In genomic region chr11:33545941-33546340, GRCh38 we compare ENCODE assay signal across 26 cellular contexts.
DNase-seq lines count a peak whose midpoint lies in the region; ATAC-seq and TF ChIP-seq lines count a peak whose summit lies in the region.
"Had no signal": no experiment of that assay in that cellular context is flagged by ENCODE, and none has a peak within 500 bp of the region (broad histone marks: within the 10 kb centered on the region; RNA-seq: fewer than 3 reads in every experiment).

No MANE protein-coding gene starts in this region.

- in situ Hi-C loops in brain microvascular endothelial cell (cut with HindIII; ENCODE audit: low pct_ligation_motif_present, low sequenced_read_pairs), result no loop called here

- H3K36me3 ChIP-seq in brain microvascular endothelial cell (replicated peaks), result peaks cover 2% of the 10 kb centered on the region
- H3K36me3 ChIP-seq: heart left ventricle, SJSA1 had no signal

- peaks cover 51% of the 10 kb centered on the region for H3K36me3 Mint-ChIP-seq in HFFc6 (ENCODE audit: low read depth)

- H3K27me3 Mint-ChIP-seq in HFFc6 (ENCODE audit: insufficient read depth), result no peaks in the 10 kb centered on the region
- H3K27me3 Mint-ChIP-seq: brain had no signal

- H3K27me3 ChIP-seq in AG04450 (ENCODE audit: control insufficient read depth, insufficient read depth, low read length) (no peaks in the 10 kb centered on the region), brain microvascular endothelial cell (replicated peaks) (no peaks in the 10 kb centered on the region)
- H3K27me3 ChIP-seq: SJSA1 had no signal

- DNase-seq in AG04450 (ENCODE audit: low read depth, low spot score) (no peak), HFFc6 (no peak), brain microvascular endothelial cell (no peak), fibroblast of the aortic adventitia (ENCODE audit: low read depth) (peak; percentile 42), COLO668 (lab: John Stamatoyannopoulos, UW; ENCODE audit: unreplicated experiment) (no peak), DMS114 treated with DMSO at 0.1 percent for 48 hours (lab: John Stamatoyannopoulos, UW; ENCODE audit: unreplicated experiment) (no peak), HuH-7 (ENCODE audit: low spot score) (no peak)
- DNase-seq: activated CD4-positive, alpha-beta memory T cell treated with anti-CD3 and anti-CD28 coated beads, Interleukin-2, amount 10 ng/mL, durations not matched to agents 7 days and 5 days; activated naive CD8-positive, alpha-beta T cell treated with anti-CD3 and anti-CD28 coated beads, Interleukin-2, amount 50 U/mL, for 24 hours; C1 segment of cervical spinal cord; Calu3; cortex of kidney; endodermal cell; heart left ventricle; left cardiac atrium; mammary epithelial cell; NCI-H1694 treated with DMSO at 0.1 percent for 48 hours; NCI-H526 treated with DMSO at 0.1 percent for 48 hours; small intestine; stimulated activated CD4-positive, alpha-beta T cell treated with anti-CD3 and anti-CD28 coated beads, Interleukin-2, amount 100 ng/mL, for 24 hours; substantia nigra had no signal

- ATAC-seq in HG03521 (IDR thresholded peaks at IDR 0.05; ENCODE audit: unreplicated experiment), result no peak
- ATAC-seq: activated CD4-positive, CD25-positive, alpha-beta regulatory T cell treated with anti-CD3 and anti-CD28 coated beads, Interleukin-2, amount 50 U/mL, for 24 hours; activated naive CD8-positive, alpha-beta T cell treated with anti-CD3 and anti-CD28 coated beads, Interleukin-2, amount 50 U/mL, for 24 hours; GM23338; heart left ventricle; left cardiac atrium had no signal

- peaks cover 68% of the 10 kb centered on the region for H3K4me1 Mint-ChIP-seq in HFFc6 (ENCODE audit: low read depth)
- H3K4me1 Mint-ChIP-seq: activated naive CD8-positive, alpha-beta T cell treated with anti-CD3 and anti-CD28 coated beads, Interleukin-2, amount 50 U/mL, for 24 hours; brain; GM23338 had no signal

- H3K9me3 Mint-ChIP-seq in HFFc6, result no peaks in the 10 kb centered on the region
- H3K9me3 Mint-ChIP-seq: activated CD4-positive, alpha-beta memory T cell treated with anti-CD3 and anti-CD28 coated beads, Interleukin-2, amount 10 ng/mL, durations not matched to agents 7 days and 5 days; activated naive CD8-positive, alpha-beta T cell treated with anti-CD3 and anti-CD28 coated beads, Interleukin-2, amount 50 U/mL, for 24 hours; brain; endodermal cell; GM23338 had no signal

- H3K27ac ChIP-seq in AG04450 (ENCODE audit: low read depth, low read length) (peak overlapping the region; percentile 11), brain microvascular endothelial cell (peak overlapping the region; percentile 34)
- H3K27ac ChIP-seq: heart left ventricle, SJSA1 had no signal

- CTCF ChIA-PET in AG04450 (lab: Charles Lee), result interaction anchor here (1.6 kb wide), 1 partner anchor 141 kb away, joined by 3 read pairs; no protein-coding TSS in a partner anchor

- H3K27ac Mint-ChIP-seq in HFFc6, result peak overlapping the region; percentile 56
- H3K27ac Mint-ChIP-seq: activated CD4-positive, alpha-beta memory T cell treated with anti-CD3 and anti-CD28 coated beads, Interleukin-2, amount 10 ng/mL, durations not matched to agents 7 days and 5 days; activated naive CD8-positive, alpha-beta T cell treated with anti-CD3 and anti-CD28 coated beads, Interleukin-2, amount 50 U/mL, for 24 hours; brain; endodermal cell; GM23338 had no signal

- H3K9me3 ChIP-seq in AG04450 (ENCODE audit: control insufficient read depth, insufficient read depth, low read length), result no peaks in the 10 kb centered on the region
- H3K9me3 ChIP-seq: heart left ventricle, SJSA1 had no signal

- no peak for TF ChIP-seq CTCF in AG04450 (IDR thresholded peaks at IDR 0.05; ENCODE audit: low read depth, low read length)
- TF ChIP-seq CTCF in HFFc6 (IDR thresholded peaks at IDR 0.05), result no peak
- no peak for TF ChIP-seq CTCF in brain microvascular endothelial cell (IDR thresholded peaks at IDR 0.05; ENCODE audit: low read depth, low read length, missing control alignments)
- no peak for TF ChIP-seq CTCF in fibroblast of the aortic adventitia (IDR thresholded peaks at IDR 0.05; ENCODE audit: insufficient read depth, low read length)

- POLR2A ChIA-PET in AG04450 (lab: Yijun Ruan, JAX), result no interaction called here

- no peak overlapping the region for H3K4me3 ChIP-seq in AG04450 (ENCODE audit: low read depth, low read length)
- no peak overlapping the region for H3K4me3 ChIP-seq in brain microvascular endothelial cell (ENCODE audit: low read depth, low read length)
- H3K4me3 ChIP-seq in fibroblast of the aortic adventitia (ENCODE audit: low read depth, low read length), result no peak overlapping the region
- H3K4me3 ChIP-seq: GM23338, heart left ventricle, SJSA1 had no signal

- peak overlapping the region; percentile 18; the same call in 1 of the 2 replicates for H3K4me3 Mint-ChIP-seq in HFFc6
- H3K4me3 Mint-ChIP-seq: activated CD4-positive, alpha-beta memory T cell treated with anti-CD3 and anti-CD28 coated beads, Interleukin-2, amount 10 ng/mL, durations not matched to agents 7 days and 5 days; activated naive CD8-positive, alpha-beta T cell treated with anti-CD3 and anti-CD28 coated beads, Interleukin-2, amount 50 U/mL, for 24 hours; brain; endodermal cell; GM23338 had no signal
